In the genomic region with DNA sequence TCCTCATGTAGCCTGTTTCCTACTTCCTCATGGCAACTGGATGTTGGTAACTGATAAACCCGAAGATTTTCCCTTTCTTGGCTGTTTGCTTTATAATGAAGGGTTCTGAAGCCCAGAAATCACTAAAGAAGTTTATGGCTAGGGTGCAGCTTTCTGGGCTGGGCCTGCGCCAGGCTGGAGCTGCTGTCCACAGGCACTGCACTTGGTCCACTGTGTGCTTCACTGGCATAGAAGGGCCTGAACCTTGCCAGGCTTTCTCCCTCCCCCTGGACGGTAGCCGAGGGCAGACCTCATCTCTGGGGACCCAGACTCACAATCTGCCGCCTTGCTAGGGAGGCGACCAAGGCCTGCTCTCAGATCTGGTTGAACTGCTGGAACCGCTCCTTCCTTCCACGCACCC, we compare ENCODE assay signal across 3 cellular contexts.
TF ChIP-seq lines count a peak whose summit lies in the region.

No MANE protein-coding gene starts in this region.

TF ChIP-seq in IMR-90, 13 proteins besides CTCF, POLR2A, EP300 and RAD21:
- TF ChIP-seq, protein P1, sequence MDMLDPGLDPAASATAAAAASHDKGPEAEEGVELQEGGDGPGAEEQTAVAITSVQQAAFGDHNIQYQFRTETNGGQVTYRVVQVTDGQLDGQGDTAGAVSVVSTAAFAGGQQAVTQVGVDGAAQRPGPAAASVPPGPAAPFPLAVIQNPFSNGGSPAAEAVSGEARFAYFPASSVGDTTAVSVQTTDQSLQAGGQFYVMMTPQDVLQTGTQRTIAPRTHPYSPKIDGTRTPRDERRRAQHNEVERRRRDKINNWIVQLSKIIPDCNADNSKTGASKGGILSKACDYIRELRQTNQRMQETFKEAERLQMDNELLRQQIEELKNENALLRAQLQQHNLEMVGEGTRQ (IDR thresholded peaks at IDR 0.05; ENCODE audit: low read depth, low read length) = no peak
- TF ChIP-seq NFE2L2 (IDR thresholded peaks at IDR 0.05; ENCODE audit: low read depth, low read length) = no peak
- TF ChIP-seq RFX5 (IDR thresholded peaks at IDR 0.05; ENCODE audit: low read depth, low read length) = no peak
- no peak for TF ChIP-seq MXI1 (IDR thresholded peaks at IDR 0.05; ENCODE audit: borderline replicate concordance, low read depth, low read length)
- TF ChIP-seq FOS (IDR thresholded peaks at IDR 0.05; ENCODE audit: low read depth, low read length) = no peak
- TF ChIP-seq CHD1 (IDR thresholded peaks at IDR 0.05; ENCODE audit: low read depth, low read length) = no peak
- TF ChIP-seq RCOR1 (IDR thresholded peaks at IDR 0.05; ENCODE audit: insufficient replicate concordance, low read length) = no peak
- no peak for TF ChIP-seq CEBPB (IDR thresholded peaks at IDR 0.05; ENCODE audit: low read depth, low read length)
- TF ChIP-seq, protein P2, sequence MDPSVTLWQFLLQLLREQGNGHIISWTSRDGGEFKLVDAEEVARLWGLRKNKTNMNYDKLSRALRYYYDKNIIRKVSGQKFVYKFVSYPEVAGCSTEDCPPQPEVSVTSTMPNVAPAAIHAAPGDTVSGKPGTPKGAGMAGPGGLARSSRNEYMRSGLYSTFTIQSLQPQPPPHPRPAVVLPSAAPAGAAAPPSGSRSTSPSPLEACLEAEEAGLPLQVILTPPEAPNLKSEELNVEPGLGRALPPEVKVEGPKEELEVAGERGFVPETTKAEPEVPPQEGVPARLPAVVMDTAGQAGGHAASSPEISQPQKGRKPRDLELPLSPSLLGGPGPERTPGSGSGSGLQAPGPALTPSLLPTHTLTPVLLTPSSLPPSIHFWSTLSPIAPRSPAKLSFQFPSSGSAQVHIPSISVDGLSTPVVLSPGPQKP (IDR thresholded peaks at IDR 0.05; ENCODE audit: borderline replicate concordance, low read depth, low read length) = no peak
- no peak for TF ChIP-seq MAFK (IDR thresholded peaks at IDR 0.05; ENCODE audit: low read depth, low read length)
- TF ChIP-seq BHLHE40 (IDR thresholded peaks at IDR 0.05; ENCODE audit: low read depth, low read length) = no peak
- no peak for TF ChIP-seq MAZ (IDR thresholded peaks at IDR 0.05; ENCODE audit: borderline replicate concordance, low read depth, low read length)
- TF ChIP-seq SMC3 (IDR thresholded peaks at IDR 0.05; ENCODE audit: low read depth, low read length) = no peak
TF ChIP-seq in IMR-90: peak in this region for 0.

TF ChIP-seq in H1, 55 proteins besides CTCF, POLR2A, EP300 and RAD21:
- TF ChIP-seq SIN3A (conservative IDR thresholded peaks at IDR 0.05 in 1 of 2, IDR thresholded peaks at IDR 0.05 in 1 of 2; ENCODE audit: low read depth in 1 of 2, low read length in 2 of 2) (no peak), CHD1 (IDR thresholded peaks at IDR 0.05; ENCODE audit: low read depth, low read length) (no peak), NRF1 (IDR thresholded peaks at IDR 0.05; ENCODE audit: low read depth, low read length) (no peak), CBX8 (IDR thresholded peaks at IDR 0.05; ENCODE audit: borderline replicate concordance, low read depth, low read length) (no peak), NANOG (IDR thresholded peaks at IDR 0.05; ENCODE audit: insufficient read depth, low read depth, low read length, poor library complexity, severe bottlenecking) (no peak), RFX5 (IDR thresholded peaks at IDR 0.05; ENCODE audit: borderline replicate concordance, low read depth, low read length) (no peak), EZH2 (IDR thresholded peaks at IDR 0.05; ENCODE audit: low read depth, low read length, severe bottlenecking) (no peak), MAFK (IDR thresholded peaks at IDR 0.05; ENCODE audit: low read depth, low read length) (no peak), TCF12 (IDR thresholded peaks at IDR 0.05; ENCODE audit: low read depth, low read length) (no peak)
- TF ChIP-seq, protein P3, sequence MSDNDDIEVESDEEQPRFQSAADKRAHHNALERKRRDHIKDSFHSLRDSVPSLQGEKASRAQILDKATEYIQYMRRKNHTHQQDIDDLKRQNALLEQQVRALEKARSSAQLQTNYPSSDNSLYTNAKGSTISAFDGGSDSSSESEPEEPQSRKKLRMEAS (IDR thresholded peaks at IDR 0.05) = no peak
TF ChIP-seq in H1: peak in this region for 0.

TF ChIP-seq in HepG2, 621 proteins besides CTCF, POLR2A, EP300 and RAD21:
- no peak for TF ChIP-seq GTF3A (CRISPR knock-in tag; conservative IDR thresholded peaks at IDR 0.05)
- no peak for TF ChIP-seq RORA (CRISPR knock-in tag; IDR thresholded peaks at IDR 0.05)
- no peak for TF ChIP-seq ZNF776 (CRISPR knock-in tag; IDR thresholded peaks at IDR 0.05)
- no peak for TF ChIP-seq ARHGAP35 (CRISPR knock-in tag; IDR thresholded peaks at IDR 0.05; ENCODE audit: borderline replicate concordance)
- TF ChIP-seq TP53 (CRISPR knock-in tag; conservative IDR thresholded peaks at IDR 0.05) = no peak
- no peak for TF ChIP-seq ZNF773 (CRISPR knock-in tag; IDR thresholded peaks at IDR 0.05; ENCODE audit: borderline replicate concordance)
- no peak for TF ChIP-seq ZKSCAN1 (IDR thresholded peaks at IDR 0.05; ENCODE audit: low read length)
- TF ChIP-seq IKZF1 (IDR thresholded peaks at IDR 0.05) = no peak
- TF ChIP-seq PHF8 (CRISPR knock-in tag; IDR thresholded peaks at IDR 0.05) = no peak
- no peak for TF ChIP-seq KLF9 (CRISPR knock-in tag; IDR thresholded peaks at IDR 0.05; ENCODE audit: low read depth)
- no peak for TF ChIP-seq ZNF589 (CRISPR knock-in tag; conservative IDR thresholded peaks at IDR 0.05)
- TF ChIP-seq SMAD3 (CRISPR knock-in tag; IDR thresholded peaks at IDR 0.05) = no peak
- TF ChIP-seq, protein P4, sequence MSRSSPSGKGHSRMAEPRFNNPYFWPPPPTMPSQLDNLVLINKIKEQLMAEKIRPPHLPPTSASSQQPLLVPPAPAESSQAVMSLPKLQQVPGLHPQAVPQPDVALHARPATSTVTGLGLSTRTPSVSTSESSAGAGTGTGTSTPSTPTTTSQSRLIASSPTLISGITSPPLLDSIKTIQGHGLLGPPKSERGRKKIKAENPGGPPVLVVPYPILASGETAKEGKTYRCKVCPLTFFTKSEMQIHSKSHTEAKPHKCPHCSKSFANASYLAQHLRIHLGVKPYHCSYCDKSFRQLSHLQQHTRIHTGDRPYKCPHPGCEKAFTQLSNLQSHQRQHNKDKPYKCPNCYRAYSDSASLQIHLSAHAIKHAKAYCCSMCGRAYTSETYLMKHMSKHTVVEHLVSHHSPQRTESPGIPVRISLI (CRISPR knock-in tag; IDR thresholded peaks at IDR 0.05; ENCODE audit: borderline replicate concordance) = no peak
TF ChIP-seq in HepG2: peak in this region for 0.
